13 cellular contexts compared by ENCODE assay signal in the genomic region with DNA sequence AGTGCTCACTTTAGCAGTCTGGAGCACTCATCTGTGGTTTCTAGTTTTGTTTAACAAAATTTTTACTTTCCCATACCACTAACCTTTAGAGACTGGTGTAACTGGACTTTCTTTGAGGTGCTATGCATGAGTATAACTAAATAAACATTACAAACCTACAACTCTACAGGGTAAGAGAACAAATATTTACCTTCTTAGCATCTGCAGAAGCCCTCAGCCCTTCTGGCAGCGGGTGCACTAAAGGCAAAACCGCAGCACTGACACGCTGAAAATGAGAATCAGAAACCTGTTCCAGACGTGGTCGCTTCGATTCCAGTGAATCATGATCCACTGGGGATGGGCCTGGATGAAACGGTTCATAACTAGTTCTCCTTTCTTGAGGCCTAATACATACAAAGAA. TPM values are rescaled to one million over a fixed set of nuclear protein-coding genes. Genes with fewer than 3 reads are reported as not detected.
DNase-seq lines count a peak whose midpoint lies in the region; ATAC-seq and TF ChIP-seq lines count a peak whose summit lies in the region.
"Had no signal": no experiment of that assay in that cellular context is flagged by ENCODE, and none has a peak within 500 bp of the region (broad histone marks: within the 10 kb centered on the region; RNA-seq: fewer than 3 reads in every experiment).

No MANE protein-coding gene starts in this region.

- 48% methylated on average over 7 of the region's 7 CpGs for WGBS in prostate gland

- no peak overlapping the region for H3K27ac ChIP-seq in prostate gland
- H3K27ac ChIP-seq in naive thymus-derived CD4-positive, alpha-beta T cell (ENCODE audit: low read depth, low read length): no peak overlapping the region
- H3K27ac ChIP-seq in vagina: no peak overlapping the region
- H3K27ac ChIP-seq: skin epidermis, suprapubic skin had no signal

- H3K36me3 ChIP-seq in prostate gland (no peaks in the 10 kb centered on the region), vagina (peaks cover 0 to 9% of the 10 kb centered on the region in 2 donors)
- H3K36me3 ChIP-seq in naive thymus-derived CD4-positive, alpha-beta T cell (ENCODE audit: control insufficient read depth in 2 of 3, insufficient read depth in 3 of 3, low read length in 3 of 3): peaks cover 0 to 14% (median 5%) of the 10 kb centered on the region in 3 experiments

- DNase-seq in H4 (ENCODE audit: low spot score): peak; percentile 44
- peak; percentile 21 for DNase-seq in NCI-H345 (lab: John Stamatoyannopoulos, UW)
- DNase-seq in choroid plexus epithelial cell (ENCODE audit: low read depth): peak; percentile 73
- peak; percentile 11 for DNase-seq in prostate gland (ENCODE audit: low spot score)
- DNase-seq in naive thymus-derived CD4-positive, alpha-beta T cell: no peak
- DNase-seq in activated naive CD4-positive, alpha-beta T cell treated with Interleukin-2 at 50 U/mL for 16 hours: no peak
- no peak for DNase-seq in vagina (ENCODE audit: extremely low spot score in 2 of 2)
- DNase-seq: activated CD4-positive, alpha-beta memory T cell treated with anti-CD3 and anti-CD28 coated beads for 36 hours; activated effector memory CD4-positive, alpha-beta T cell treated with anti-CD3 and anti-CD28 coated beads, Interleukin-2, amount 50 U/mL, for 16 hours; hippocampal formation had no signal

- H3K4me1 Mint-ChIP-seq in naive thymus-derived CD4-positive, alpha-beta T cell: peaks cover 6 to 24% (median 11%) of the 10 kb centered on the region in 7 donors

- no peak for TF ChIP-seq POLR2A in prostate gland (IDR thresholded peaks at IDR 0.05)
- no peak for TF ChIP-seq POLR2A in vagina (IDR thresholded peaks at IDR 0.05)

- H3K4me3 ChIP-seq in choroid plexus epithelial cell (ENCODE audit: low read depth, low read length) (no peak overlapping the region), prostate gland (no peak overlapping the region), vagina (no peak overlapping the region)
- H3K4me3 ChIP-seq in naive thymus-derived CD4-positive, alpha-beta T cell (ENCODE audit: low read length): no peak overlapping the region
- H3K4me3 ChIP-seq: skin epidermis, suprapubic skin had no signal

- no peak for ATAC-seq in naive thymus-derived CD4-positive, alpha-beta T cell

- POLR2A ChIA-PET in naive thymus-derived CD4-positive, alpha-beta T cell (lab: Charles Lee): no interaction called here

- H3K27me3 ChIP-seq in prostate gland (replicated peaks; ENCODE audit: insufficient read depth) (no peaks in the 10 kb centered on the region), vagina (no peaks in the 10 kb centered on the region)
- no peaks in the 10 kb centered on the region for H3K27me3 ChIP-seq in naive thymus-derived CD4-positive, alpha-beta T cell (ENCODE audit: control insufficient read depth in 2 of 2, insufficient read depth in 2 of 2, low read length in 2 of 2)
- H3K27me3 ChIP-seq: suprapubic skin had no signal

- CTCF ChIA-PET in naive thymus-derived CD4-positive, alpha-beta T cell (lab: Charles Lee): no interaction called here

- no peaks in the 10 kb centered on the region for H3K9me3 ChIP-seq in prostate gland
- no peaks in the 10 kb centered on the region for H3K9me3 ChIP-seq in naive thymus-derived CD4-positive, alpha-beta T cell (ENCODE audit: control insufficient read depth in 2 of 3, low read length in 3 of 3)
- no peaks in the 10 kb centered on the region for H3K9me3 ChIP-seq in vagina
- H3K9me3 ChIP-seq: Caco-2, suprapubic skin had no signal

- peaks cover 8 to 26% (median 14%) of the 10 kb centered on the region in 5 donors for H3K36me3 Mint-ChIP-seq in naive thymus-derived CD4-positive, alpha-beta T cell

- intact Hi-C loops in prostate gland (cut with DNase I): no loop called here
- intact Hi-C loops in naive thymus-derived CD4-positive, alpha-beta T cell (cut with micrococcal nuclease): no loop called here
- intact Hi-C loops in vagina (cut with DNase I): no loop called here

- H3K27me3 Mint-ChIP-seq in naive thymus-derived CD4-positive, alpha-beta T cell: no peaks in the 10 kb centered on the region
- H3K27me3 Mint-ChIP-seq: activated CD4-positive, alpha-beta memory T cell treated with anti-CD3 and anti-CD28 coated beads for 36 hours had no signal

- H3K4me3 Mint-ChIP-seq in naive thymus-derived CD4-positive, alpha-beta T cell: no peak overlapping the region
- H3K4me3 Mint-ChIP-seq: activated CD4-positive, alpha-beta memory T cell treated with anti-CD3 and anti-CD28 coated beads for 36 hours had no signal

- H3K4me1 ChIP-seq in prostate gland (replicated peaks) (no peaks in the 10 kb centered on the region), vagina (peaks cover 3% of the 10 kb centered on the region)
- no peaks in the 10 kb centered on the region for H3K4me1 ChIP-seq in naive thymus-derived CD4-positive, alpha-beta T cell (ENCODE audit: control insufficient read depth in 2 of 2, insufficient read depth in 2 of 2, low read length in 2 of 2)
- H3K4me1 ChIP-seq: Caco-2, suprapubic skin had no signal

- no peaks in the 10 kb centered on the region for H3K9me3 Mint-ChIP-seq in naive thymus-derived CD4-positive, alpha-beta T cell
- H3K9me3 Mint-ChIP-seq: activated CD4-positive, alpha-beta memory T cell treated with anti-CD3 and anti-CD28 coated beads for 36 hours had no signal

- TF ChIP-seq CTCF in choroid plexus epithelial cell (conservative IDR thresholded peaks at IDR 0.05; ENCODE audit: low read depth, low read length) (no peak), prostate gland (IDR thresholded peaks at IDR 0.05) (no peak), vagina (IDR thresholded peaks at IDR 0.05) (no peak)

- no peak overlapping the region for H3K27ac Mint-ChIP-seq in naive thymus-derived CD4-positive, alpha-beta T cell
- H3K27ac Mint-ChIP-seq: activated CD4-positive, alpha-beta memory T cell treated with anti-CD3 and anti-CD28 coated beads for 36 hours had no signal

RNA-seq across cellular contexts. Expression of gene NCOR1, which starts 43.7 kb away (rescaled TPM):
- total RNA-seq in H4 (2014; rRNA removed; shearing (Covaris generic)): 30.2 and 35.7 TPM in 2 replicates
- 100 to 1,000 TPM; 123 to 209 TPM for total RNA-seq in prostate gland
- total RNA-seq in naive thymus-derived CD4-positive, alpha-beta T cell: 100 to 1,000 TPM; 131 to 169 (median 149) TPM
- polyA plus RNA-seq in naive thymus-derived CD4-positive, alpha-beta T cell: 100 to 1,000 TPM in 1 of 2 donors, 10 to 100 TPM in 1; 75.8 to 165 TPM
- total RNA-seq in vagina: 175 TPM

RNA-seq across cellular contexts. Expression of gene PIGL, which starts 45.4 kb away (rescaled TPM):
- 11.9 and 14.9 TPM in 2 replicates for total RNA-seq in H4 (2014; rRNA removed; shearing (Covaris generic))
- total RNA-seq in prostate gland (10 to 100 TPM; 22.5 to 74.0 TPM), vagina (65.8 TPM)
- total RNA-seq in naive thymus-derived CD4-positive, alpha-beta T cell: 10 to 100 TPM; 34.1 to 82.5 (median 75.3) TPM
- polyA plus RNA-seq in naive thymus-derived CD4-positive, alpha-beta T cell: 10 to 100 TPM; 12.3 to 15.2 TPM

Comparison
In these comparisons a context has a peak if more than half of its experiments do, and no peak if none do; other contexts are left out.
1. DNase-seq: peak in H4 (single experiment), NCI-H345 (single experiment), choroid plexus epithelial cell (single experiment) and prostate gland (single experiment); none in naive thymus-derived CD4-positive, alpha-beta T cell (0 of 9), activated naive CD4-positive, alpha-beta T cell treated with Interleukin-2 at 50 U/mL for 16 hours (single experiment) and vagina (0 of 2).